In genomic region chr11:44894217-44894617, GRCh38 we compare ENCODE assay signal across 8 cellular contexts.
DNase-seq lines count a peak whose midpoint lies in the region; ATAC-seq and TF ChIP-seq lines count a peak whose summit lies in the region.

No MANE protein-coding gene starts in this region.

- CTCF ChIA-PET in HEK293 (lab: Yijun Ruan, JAX), result interaction anchor here (0.5 to 5.7 kb wide), 38 partner anchors 8 to 860 kb away, joined by 3 to 58 read pairs (median 4); partner anchors contain the start of gene TSPAN18

- POLR2A ChIA-PET in HEK293 (lab: Yijun Ruan, JAX), result no interaction called here

- ATAC-seq in effector memory CD8-positive, alpha-beta T cell (replicated peaks), result peak; percentile 94
- no peak for ATAC-seq in GM18858 (IDR thresholded peaks at IDR 0.05; ENCODE audit: unreplicated experiment)

- no peaks in the 10 kb centered on the region for H3K4me1 ChIP-seq in HEK293 (ENCODE audit: control insufficient read depth, insufficient read depth, low read length)
- H3K4me1 ChIP-seq in muscle layer of duodenum (ENCODE audit: control insufficient read depth in 1 of 2, insufficient read depth in 2 of 2, low read length in 2 of 2), result peaks cover 11 to 21% of the 10 kb centered on the region in 2 donors

- no peaks in the 10 kb centered on the region for H3K27me3 ChIP-seq in muscle layer of duodenum (ENCODE audit: low read depth, low read length)

- no peaks in the 10 kb centered on the region for H3K36me3 Mint-ChIP-seq in effector memory CD8-positive, alpha-beta T cell (ENCODE audit: insufficient read depth)

- no peak overlapping the region for H3K4me3 Mint-ChIP-seq in effector memory CD8-positive, alpha-beta T cell

- DNase-seq in COLO668 (lab: John Stamatoyannopoulos, UW; ENCODE audit: unreplicated experiment), result peak; percentile 50
- peak; percentile 32 for DNase-seq in NCI-H774 (lab: John Stamatoyannopoulos, UW)
- DNase-seq in activated CD8-positive, alpha-beta memory T cell treated with anti-CD3 and anti-CD28 coated beads for 24 hours, result peak; percentile 83
- DNase-seq in effector memory CD8-positive, alpha-beta T cell, result peak; percentile 58 to 60 (median 58)
- DNase-seq in stimulated activated CD8-positive, alpha-beta memory T cell treated with anti-CD3 and anti-CD28 coated beads, Interleukin-7, amount 100 ng/mL, for 24 hours (ENCODE audit: low read depth), result peak; percentile 35

- H3K27ac Mint-ChIP-seq in effector memory CD8-positive, alpha-beta T cell, result no peak overlapping the region

- H3K4me3 ChIP-seq in HEK293 (ENCODE audit: low read depth, low read length), result no peak overlapping the region
- peak overlapping the region in 1 of 2 donors; percentile 12 for H3K4me3 ChIP-seq in muscle layer of duodenum (ENCODE audit: low read depth in 1 of 2, low read length in 2 of 2)

- TF ChIP-seq CTCF in HEK293 (tag by site-specific recombination; IDR thresholded peaks at IDR 0.05), result peak; percentile 76

- H3K4me1 Mint-ChIP-seq in effector memory CD8-positive, alpha-beta T cell (ENCODE audit: low read depth in 2 of 2), result peaks cover 3 to 15% of the 10 kb centered on the region in 2 donors

- H3K9me3 ChIP-seq in HEK293 (ENCODE audit: control insufficient read depth, insufficient read depth, low read depth, low read length) (no peaks in the 10 kb centered on the region), muscle layer of duodenum (ENCODE audit: control insufficient read depth in 1 of 2, low read length in 2 of 2) (no peaks in the 10 kb centered on the region)

- H3K27ac ChIP-seq in HEK293 (ENCODE audit: extremely low read depth, low read depth, low read length), result no peak overlapping the region
- H3K27ac ChIP-seq in muscle layer of duodenum (ENCODE audit: low read length), result peak overlapping the region; percentile 70

- no peaks in the 10 kb centered on the region for H3K9me3 Mint-ChIP-seq in effector memory CD8-positive, alpha-beta T cell

- no peaks in the 10 kb centered on the region for H3K27me3 Mint-ChIP-seq in effector memory CD8-positive, alpha-beta T cell

- H3K36me3 ChIP-seq in HEK293 (ENCODE audit: control insufficient read depth in 2 of 2, insufficient read depth in 1 of 2, low read length in 2 of 2) (no peaks in the 10 kb centered on the region), muscle layer of duodenum (ENCODE audit: control insufficient read depth in 1 of 2, insufficient read depth in 2 of 2, low read length in 2 of 2) (no peaks in the 10 kb centered on the region)

TF ChIP-seq in HEK293, 187 proteins besides CTCF, POLR2A, EP300 and RAD21:
- TF ChIP-seq ZNF2 (tag by site-specific recombination; IDR thresholded peaks at IDR 0.05), result 0 out of 2 replicates have a peak, but pooled peaks have one; percentile 70
- TF ChIP-seq ZFP69B (tag by site-specific recombination; IDR thresholded peaks at IDR 0.05), result no peak
- no peak for TF ChIP-seq ZNF692 (tag by site-specific recombination; IDR thresholded peaks at IDR 0.05)
- TF ChIP-seq ZNF366 (tag by site-specific recombination; conservative IDR thresholded peaks at IDR 0.05), result no peak
- TF ChIP-seq GLIS1 (tag by site-specific recombination; IDR thresholded peaks at IDR 0.05), result peak; percentile 64; the same call in 1 of the 2 replicates
- no peak for TF ChIP-seq ZNF354C (tag by site-specific recombination; IDR thresholded peaks at IDR 0.05; ENCODE audit: borderline replicate concordance, low read depth)
- no peak for TF ChIP-seq ZBTB44 (tag by site-specific recombination; IDR thresholded peaks at IDR 0.05)
- no peak for TF ChIP-seq ZNF280D (tag by site-specific recombination; IDR thresholded peaks at IDR 0.05)
- TF ChIP-seq ZNF404 (tag by site-specific recombination; IDR thresholded peaks at IDR 0.05), result no peak
- no peak for TF ChIP-seq ZBTB17 (tag by site-specific recombination; IDR thresholded peaks at IDR 0.05)
- peak; percentile 19; the same call in 1 of the 2 replicates for TF ChIP-seq GLIS2 (tag by site-specific recombination; IDR thresholded peaks at IDR 0.05)
- no peak for TF ChIP-seq HIC1 (tag by site-specific recombination; IDR thresholded peaks at IDR 0.05)
- no peak for TF ChIP-seq HOXA7 (CRISPR knock-in tag; IDR thresholded peaks at IDR 0.05; ENCODE audit: borderline replicate concordance)
- no peak for TF ChIP-seq ZNF623 (tag by site-specific recombination; IDR thresholded peaks at IDR 0.05)
- no peak for TF ChIP-seq ZNF48 (tag by site-specific recombination; IDR thresholded peaks at IDR 0.05)
- TF ChIP-seq MZF1 (tag by site-specific recombination; IDR thresholded peaks at IDR 0.05; ENCODE audit: borderline replicate concordance), result peak; percentile 92
- peak; percentile 82 for TF ChIP-seq ZNF654 (tag by site-specific recombination; IDR thresholded peaks at IDR 0.05; ENCODE audit: low read depth)
- TF ChIP-seq ZBTB48 (tag by site-specific recombination; IDR thresholded peaks at IDR 0.05), result peak; percentile 36; the same call in 1 of the 2 replicates
- TF ChIP-seq ZNF621 (tag by site-specific recombination; IDR thresholded peaks at IDR 0.05), result no peak

Comparison
In these comparisons a context has a peak if more than half of its experiments do, and no peak if none do; other contexts are left out.
1. DNase-seq: peak in every context shown above with its lines; median percentile 83 in activated CD8-positive, alpha-beta memory T cell treated with anti-CD3 and anti-CD28 coated beads for 24 hours; 58 in effector memory CD8-positive, alpha-beta T cell; 50 in COLO668; 35 in stimulated activated CD8-positive, alpha-beta memory T cell treated with anti-CD3 and anti-CD28 coated beads, Interleukin-7, amount 100 ng/mL, for 24 hours; 32 in NCI-H774.